Comparison of ENCODE assay signal across 8 cellular contexts in the genomic region with DNA sequence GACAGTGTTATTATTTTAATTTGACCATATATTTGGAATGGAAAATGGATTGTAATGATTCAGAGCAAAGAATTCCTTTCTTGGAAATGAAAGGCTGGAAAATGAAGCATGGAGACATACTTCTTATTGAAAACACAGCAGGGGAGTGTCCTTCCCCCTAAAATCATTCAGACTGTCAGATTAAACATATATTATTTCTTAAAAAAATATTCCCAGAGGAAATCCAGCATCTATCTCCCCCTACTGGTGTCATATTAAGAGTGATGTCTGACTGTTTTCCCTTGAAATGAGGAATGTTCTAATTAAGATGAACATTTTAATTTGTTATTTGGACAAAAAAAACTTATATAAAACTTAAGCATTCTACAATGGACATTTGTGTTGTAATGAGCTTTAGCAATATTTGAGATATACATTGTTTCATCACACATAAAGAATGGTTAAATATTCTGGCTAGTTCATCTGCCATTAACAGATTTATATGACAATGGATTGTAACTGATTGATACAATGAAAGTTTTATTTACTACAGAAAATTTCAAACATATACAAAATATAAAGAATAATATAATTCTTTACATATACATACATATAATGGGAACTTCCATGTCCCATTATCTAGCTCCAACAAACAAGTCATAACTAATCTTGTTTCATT.
DNase-seq lines count a peak whose midpoint lies in the region; ATAC-seq and TF ChIP-seq lines count a peak whose summit lies in the region.

No MANE protein-coding gene starts in this region.

- POLR2A ChIA-PET in activated CD8-positive, alpha-beta T cell treated with anti-CD3 and anti-CD28 coated beads for 36 hours (lab: Charles Lee) = no interaction called here
- POLR2A ChIA-PET in activated CD8-positive, alpha-beta T cell treated with anti-CD3 and anti-CD28 coated beads, Interleukin-2, amount 10 ng/mL, durations not matched to agents 7 days and 5 days (lab: Charles Lee) = no interaction called here

- peak; percentile 51 for TF ChIP-seq CTCF in activated CD8-positive, alpha-beta T cell treated with anti-CD3 and anti-CD28 coated beads for 36 hours (IDR thresholded peaks at IDR 0.05)
- TF ChIP-seq CTCF in glutamatergic neuron (IDR thresholded peaks at IDR 0.05; ENCODE audit: partially characterized antibody, unreplicated experiment) (peak; percentile 48), type B pancreatic cell (conservative IDR thresholded peaks at IDR 0.05) (peak; percentile 76)

- no peaks in the 10 kb centered on the region for H3K9me3 ChIP-seq in T-helper 17 cell (ENCODE audit: control insufficient read depth, low read length, poor library complexity, severe bottlenecking)

- no peak for ATAC-seq in activated CD8-positive, alpha-beta T cell treated with anti-CD3 and anti-CD28 coated beads for 36 hours
- ATAC-seq in activated CD8-positive, alpha-beta T cell treated with anti-CD3 and anti-CD28 coated beads, Interleukin-2, amount 10 ng/mL, durations not matched to agents 7 days and 5 days = no peak
- no peak for ATAC-seq in T-helper 17 cell

- no peak for DNase-seq in activated CD8-positive, alpha-beta T cell treated with anti-CD3 and anti-CD28 coated beads for 36 hours
- DNase-seq in activated CD8-positive, alpha-beta T cell treated with anti-CD3 and anti-CD28 coated beads, Interleukin-2, amount 10 ng/mL, durations not matched to agents 7 days and 5 days = no peak
- DNase-seq in T-helper 17 cell = no peak
- no peak for DNase-seq in glutamatergic neuron
- no peak for DNase-seq in type B pancreatic cell (ENCODE audit: extremely low spot score, unreplicated experiment)
- no peak for DNase-seq in NCI-H345 treated with DMSO at 0.1 percent for 48 hours (lab: John Stamatoyannopoulos, UW; ENCODE audit: unreplicated experiment)
- DNase-seq in ureter (ENCODE audit: low spot score) = no peak
- DNase-seq in activated CD8-positive, alpha-beta memory T cell treated with anti-CD3 and anti-CD28 coated beads, Interleukin-2, amount 50 U/mL, for 4 hours = no peak

- peaks cover 6% of the 10 kb centered on the region for H3K9me3 Mint-ChIP-seq in activated CD8-positive, alpha-beta T cell treated with anti-CD3 and anti-CD28 coated beads for 36 hours
- H3K9me3 Mint-ChIP-seq in activated CD8-positive, alpha-beta T cell treated with anti-CD3 and anti-CD28 coated beads, Interleukin-2, amount 10 ng/mL, durations not matched to agents 7 days and 5 days (ENCODE audit: insufficient read depth) = peaks cover 8% of the 10 kb centered on the region
- H3K9me3 Mint-ChIP-seq in glutamatergic neuron (ENCODE audit: unreplicated experiment) = peaks cover 5% of the 10 kb centered on the region
- peaks cover 7% of the 10 kb centered on the region for H3K9me3 Mint-ChIP-seq in type B pancreatic cell

- H3K4me1 Mint-ChIP-seq in activated CD8-positive, alpha-beta T cell treated with anti-CD3 and anti-CD28 coated beads for 36 hours (ENCODE audit: low read depth) = peaks cover 15% of the 10 kb centered on the region
- H3K4me1 Mint-ChIP-seq in activated CD8-positive, alpha-beta T cell treated with anti-CD3 and anti-CD28 coated beads, Interleukin-2, amount 10 ng/mL, durations not matched to agents 7 days and 5 days (ENCODE audit: low read depth) = peaks cover 24% of the 10 kb centered on the region
- H3K4me1 Mint-ChIP-seq in T-helper 17 cell = peaks cover 3% of the 10 kb centered on the region
- no peaks in the 10 kb centered on the region for H3K4me1 Mint-ChIP-seq in glutamatergic neuron (ENCODE audit: low read depth, unreplicated experiment)
- H3K4me1 Mint-ChIP-seq in type B pancreatic cell (ENCODE audit: unreplicated experiment) = peaks cover 10% of the 10 kb centered on the region

- peaks cover 7% of the 10 kb centered on the region for H3K36me3 Mint-ChIP-seq in activated CD8-positive, alpha-beta T cell treated with anti-CD3 and anti-CD28 coated beads for 36 hours (ENCODE audit: low read depth)
- peaks cover 10% of the 10 kb centered on the region for H3K36me3 Mint-ChIP-seq in activated CD8-positive, alpha-beta T cell treated with anti-CD3 and anti-CD28 coated beads, Interleukin-2, amount 10 ng/mL, durations not matched to agents 7 days and 5 days (ENCODE audit: low read depth)
- H3K36me3 Mint-ChIP-seq in T-helper 17 cell (ENCODE audit: low read depth) (peaks cover 2% of the 10 kb centered on the region), glutamatergic neuron (ENCODE audit: unreplicated experiment) (peaks cover 11% of the 10 kb centered on the region), type B pancreatic cell (peaks cover 7% of the 10 kb centered on the region)

- intact Hi-C loops in activated CD8-positive, alpha-beta T cell treated with anti-CD3 and anti-CD28 coated beads for 36 hours (cut with micrococcal nuclease) = loop anchor here (5.0 kb wide), 1 partner anchor 264 kb away; a partner anchor contains a TSS

- CTCF ChIA-PET in activated CD8-positive, alpha-beta T cell treated with anti-CD3 and anti-CD28 coated beads for 36 hours (lab: Charles Lee) = interaction anchor here (0.7 to 4.2 kb wide), 12 partner anchors 10 to 272 kb away, joined by 3 to 31 read pairs (median 3); a partner anchor contains a TSS
- CTCF ChIA-PET in activated CD8-positive, alpha-beta T cell treated with anti-CD3 and anti-CD28 coated beads, Interleukin-2, amount 10 ng/mL, durations not matched to agents 7 days and 5 days (lab: Charles Lee) = interaction anchor here (0.7 to 3.1 kb wide), 23 partner anchors 10 to 558 kb away, joined by 3 to 25 read pairs (median 4); a partner anchor contains a TSS

- H3K27ac Mint-ChIP-seq in activated CD8-positive, alpha-beta T cell treated with anti-CD3 and anti-CD28 coated beads for 36 hours = no peak overlapping the region
- no peak overlapping the region for H3K27ac Mint-ChIP-seq in activated CD8-positive, alpha-beta T cell treated with anti-CD3 and anti-CD28 coated beads, Interleukin-2, amount 10 ng/mL, durations not matched to agents 7 days and 5 days
- peak overlapping the region; percentile 82 for H3K27ac Mint-ChIP-seq in T-helper 17 cell
- no peak overlapping the region for H3K27ac Mint-ChIP-seq in glutamatergic neuron (ENCODE audit: unreplicated experiment)
- H3K27ac Mint-ChIP-seq in type B pancreatic cell = no peak overlapping the region

- peaks cover 2% of the 10 kb centered on the region for H3K27me3 Mint-ChIP-seq in activated CD8-positive, alpha-beta T cell treated with anti-CD3 and anti-CD28 coated beads for 36 hours
- H3K27me3 Mint-ChIP-seq in activated CD8-positive, alpha-beta T cell treated with anti-CD3 and anti-CD28 coated beads, Interleukin-2, amount 10 ng/mL, durations not matched to agents 7 days and 5 days (ENCODE audit: low read depth) = peaks cover 13% of the 10 kb centered on the region
- peaks cover 8% of the 10 kb centered on the region for H3K27me3 Mint-ChIP-seq in T-helper 17 cell
- peaks cover 3% of the 10 kb centered on the region for H3K27me3 Mint-ChIP-seq in glutamatergic neuron (ENCODE audit: unreplicated experiment)
- no peaks in the 10 kb centered on the region for H3K27me3 Mint-ChIP-seq in type B pancreatic cell

- H3K4me3 Mint-ChIP-seq in activated CD8-positive, alpha-beta T cell treated with anti-CD3 and anti-CD28 coated beads for 36 hours = no peak overlapping the region
- H3K4me3 Mint-ChIP-seq in activated CD8-positive, alpha-beta T cell treated with anti-CD3 and anti-CD28 coated beads, Interleukin-2, amount 10 ng/mL, durations not matched to agents 7 days and 5 days = no peak overlapping the region
- no peak overlapping the region for H3K4me3 Mint-ChIP-seq in T-helper 17 cell
- no peak overlapping the region for H3K4me3 Mint-ChIP-seq in glutamatergic neuron (ENCODE audit: unreplicated experiment)
- H3K4me3 Mint-ChIP-seq in type B pancreatic cell = no peak overlapping the region
